ENCODE assay signal across 8 cellular contexts in the genomic region with DNA sequence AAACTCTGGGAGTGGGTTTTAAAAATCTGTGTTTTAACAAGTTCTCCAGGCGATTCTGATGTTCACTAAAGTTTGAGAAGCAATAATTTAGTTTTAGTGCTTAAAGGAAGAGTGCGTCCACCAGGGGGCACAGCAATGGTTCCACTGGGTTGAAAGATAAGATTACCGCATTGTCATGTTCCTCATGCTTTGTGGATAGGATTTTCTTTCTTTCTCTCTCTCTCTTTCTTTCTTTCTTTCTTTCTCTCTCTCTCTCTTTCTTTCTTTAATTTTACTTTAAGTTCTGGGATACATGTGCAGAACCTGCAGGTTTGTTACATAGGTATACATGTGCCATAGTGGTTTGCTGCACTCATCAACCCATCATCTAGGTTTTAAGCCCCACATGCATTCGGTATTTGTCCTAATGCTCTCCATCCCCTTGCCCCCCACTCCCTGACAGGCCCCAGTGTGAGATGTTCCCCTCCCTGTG. TPM values are rescaled to one million over a fixed set of nuclear protein-coding genes. Genes with fewer than 3 reads are reported as not detected.
DNase-seq lines count a peak whose midpoint lies in the region; ATAC-seq and TF ChIP-seq lines count a peak whose summit lies in the region.
"Not testable (repeated sequence)": the region's sequence is repeated elsewhere in the genome, so short reads cannot be mapped to it uniquely, and the experiment has no call there.

No MANE protein-coding gene starts in this region.

- POLR2A ChIA-PET in SK-N-SH (lab: Yijun Ruan, JAX): not testable (repeated sequence)

- not testable (repeated sequence) for H3K27ac ChIP-seq in SK-N-SH (ENCODE audit: low read depth in 2 of 2, low read length in 1 of 2)

- H3K27me3 ChIP-seq in HAP-1 (ENCODE audit: low read depth); SK-N-SH (ENCODE audit: insufficient read depth): not testable (repeated sequence)

- H3F3A ChIP-seq in SK-N-SH (replicated peaks; ENCODE audit: insufficient read depth): not testable (repeated sequence)

- peaks cover 19 to 24% of the 10 kb centered on the region in 2 donors for H3K4me1 Mint-ChIP-seq in natural killer cell treated with Interleukin-12 subunit alpha and Interleukin-12 subunit beta and Interleukin-15 and Interleukin-18, amount 100 ng/mL, for 72 hours (ENCODE audit: low read depth in 2 of 2)

- DNase-seq in DMS114 treated with DMSO at 0.1 percent for 48 hours (lab: John Stamatoyannopoulos, UW; ENCODE audit: unreplicated experiment): peak; percentile 53
- peak; percentile 48 to 85 for DNase-seq in HAP-1 (ENCODE audit: low spot score in 2 of 2)
- peak; percentile 20 for DNase-seq in NCI-H1048 (lab: John Stamatoyannopoulos, UW)
- peak; percentile 52 for DNase-seq in SK-N-SH
- DNase-seq in activated effector memory CD4-positive, alpha-beta T cell treated with Interleukin-2 at 50 U/mL for 16 hours: peak; percentile 59
- peak; percentile 90 for DNase-seq in fibroblast of pulmonary artery (ENCODE audit: low read depth)
- DNase-seq in natural killer cell treated with Interleukin-12 subunit alpha and Interleukin-12 subunit beta and Interleukin-15 and Interleukin-18, amount 100 ng/mL, for 72 hours (ENCODE audit: low spot score): peak; percentile 83
- peak; percentile 22 to 59 for DNase-seq in stimulated activated CD8-positive, alpha-beta memory T cell treated with anti-CD3 and anti-CD28 coated beads, Interleukin-7, amount 100 ng/mL, for 48 hours (ENCODE audit: extremely low read depth in 1 of 2, low read depth in 1 of 2)

- peak; percentile 89 for TF ChIP-seq CTCF in SK-N-SH (IDR thresholded peaks at IDR 0.05)
- TF ChIP-seq CTCF in fibroblast of pulmonary artery (IDR thresholded peaks at IDR 0.05; ENCODE audit: low read length, missing control alignments): peak; percentile 75

- not testable (repeated sequence) for H3K36me3 Mint-ChIP-seq in natural killer cell treated with Interleukin-12 subunit alpha and Interleukin-12 subunit beta and Interleukin-15 and Interleukin-18, amount 100 ng/mL, for 72 hours

- not testable (repeated sequence) for H2AFZ ChIP-seq in SK-N-SH (ENCODE audit: low read depth)

- not testable (repeated sequence) for H3K9me2 ChIP-seq in SK-N-SH

- H3K4me3 Mint-ChIP-seq in natural killer cell treated with Interleukin-12 subunit alpha and Interleukin-12 subunit beta and Interleukin-15 and Interleukin-18, amount 100 ng/mL, for 72 hours: peak overlapping the region; percentile 53

- H3K79me2 ChIP-seq in SK-N-SH (ENCODE audit: insufficient read depth): not testable (repeated sequence)

- not testable (repeated sequence) for H4K20me1 ChIP-seq in SK-N-SH (ENCODE audit: insufficient read depth)

- peak; percentile 67 to 71 for ATAC-seq in natural killer cell treated with Interleukin-12 subunit alpha and Interleukin-12 subunit beta and Interleukin-15 and Interleukin-18, amount 100 ng/mL, for 72 hours

- not testable (repeated sequence) for H3K4me2 ChIP-seq in SK-N-SH

- H3K27me3 Mint-ChIP-seq in natural killer cell treated with Interleukin-12 subunit alpha and Interleukin-12 subunit beta and Interleukin-15 and Interleukin-18, amount 100 ng/mL, for 72 hours: not testable (repeated sequence)

- H3K27ac Mint-ChIP-seq in natural killer cell treated with Interleukin-12 subunit alpha and Interleukin-12 subunit beta and Interleukin-15 and Interleukin-18, amount 100 ng/mL, for 72 hours: peak overlapping the region; percentile 77 to 90

- not testable (repeated sequence) for H3K9me3 Mint-ChIP-seq in natural killer cell treated with Interleukin-12 subunit alpha and Interleukin-12 subunit beta and Interleukin-15 and Interleukin-18, amount 100 ng/mL, for 72 hours

- not testable (repeated sequence) for H3K9ac ChIP-seq in SK-N-SH

- not testable (repeated sequence) for TF ChIP-seq EP300 in SK-N-SH (IDR thresholded peaks at IDR 0.05; ENCODE audit: borderline replicate concordance in 1 of 2, low read depth in 1 of 2, low read length in 1 of 2)

- CTCF ChIA-PET in SK-N-SH (lab: Yijun Ruan, JAX): interaction anchor here (0.7 to 1.2 kb wide), 7 partner anchors 13 to 183 kb away, joined by 3 to 8 read pairs (median 4); no protein-coding TSS in a partner anchor

- H3K9me3 ChIP-seq in HAP-1, SK-N-SH: not testable (repeated sequence)

- H3K4me1 ChIP-seq in HAP-1; SK-N-SH (ENCODE audit: control insufficient read depth in 1 of 2, insufficient read depth in 2 of 2, low read depth in 1 of 2, low read length in 1 of 2): not testable (repeated sequence)

- 36% methylated on average over 4 of the region's 4 CpGs for WGBS in SK-N-SH (ENCODE audit: low lambda C conversion rate)

- in situ Hi-C loops in HAP-1 (cut with MboI; ENCODE audit: low sequenced_read_pairs): not testable (repeated sequence)

- H3K4me3 ChIP-seq in HAP-1; SK-N-SH (ENCODE audit: low read depth in 2 of 2, low read length in 1 of 2); fibroblast of pulmonary artery (replicated peaks; ENCODE audit: low read depth, low read length): not testable (repeated sequence)

- peak; percentile 70 for TF ChIP-seq RAD21 in SK-N-SH (IDR thresholded peaks at IDR 0.05; ENCODE audit: low read length)

- H3K36me3 ChIP-seq in HAP-1 (replicated peaks); SK-N-SH (replicated peaks in 1 of 2; ENCODE audit: control insufficient read depth in 1 of 2, insufficient read depth in 2 of 2, low read length in 1 of 2): not testable (repeated sequence)

TF ChIP-seq in SK-N-SH, 30 proteins besides CTCF, POLR2A, EP300 and RAD21:
- peak; percentile 92 for TF ChIP-seq SMC3 (IDR thresholded peaks at IDR 0.05; ENCODE audit: low read depth, low read length)

RNA-seq across cellular contexts. Expression of gene TNFSF10, which starts 33.0 kb away (rescaled TPM):
- polyA plus RNA-seq in SK-N-SH (2012; rRNA removed): 0.03 and 0.10 TPM in 2 replicates
- 0.07 and 0.12 TPM in 2 replicates for polyA plus RNA-seq in SK-N-SH (2012; cell fraction: cytosol; rRNA removed)
- 0.12 TPM in 1 of 2 replicates, not detected in the other for polyA plus RNA-seq in SK-N-SH (2012; cell fraction: nucleus; rRNA removed)
- 100 to 1,000 TPM; 111 to 321 TPM for total RNA-seq in natural killer cell treated with Interleukin-12 subunit alpha and Interleukin-12 subunit beta and Interleukin-15 and Interleukin-18, amount 100 ng/mL, for 72 hours

RNA-seq across cellular contexts. Expression of gene GHSR, which starts 42.0 kb away (rescaled TPM):
- polyA plus RNA-seq in SK-N-SH (2012; rRNA removed): not detected in 2 replicates
- polyA plus RNA-seq in SK-N-SH (2012; cell fraction: cytosol; rRNA removed): not detected in 2 replicates
- not detected in 2 replicates for polyA plus RNA-seq in SK-N-SH (2012; cell fraction: nucleus; rRNA removed)
- not detected for total RNA-seq in natural killer cell treated with Interleukin-12 subunit alpha and Interleukin-12 subunit beta and Interleukin-15 and Interleukin-18, amount 100 ng/mL, for 72 hours

Comparison
In these comparisons a context has a peak if more than half of its experiments do, and no peak if none do; other contexts are left out.
1. DNase-seq: peak in every context shown above with its lines; median percentile 90 in fibroblast of pulmonary artery; 83 in natural killer cell treated with Interleukin-12 subunit alpha and Interleukin-12 subunit beta and Interleukin-15 and Interleukin-18, amount 100 ng/mL, for 72 hours; 66 in HAP-1; 59 in activated effector memory CD4-positive, alpha-beta T cell treated with Interleukin-2 at 50 U/mL for 16 hours; 53 in DMS114 treated with DMSO at 0.1 percent for 48 hours; 52 in SK-N-SH; 40 in stimulated activated CD8-positive, alpha-beta memory T cell treated with anti-CD3 and anti-CD28 coated beads, Interleukin-7, amount 100 ng/mL, for 48 hours; 20 in NCI-H1048.